Comparison of ENCODE assay signal across 25 cellular contexts in the genomic region with DNA sequence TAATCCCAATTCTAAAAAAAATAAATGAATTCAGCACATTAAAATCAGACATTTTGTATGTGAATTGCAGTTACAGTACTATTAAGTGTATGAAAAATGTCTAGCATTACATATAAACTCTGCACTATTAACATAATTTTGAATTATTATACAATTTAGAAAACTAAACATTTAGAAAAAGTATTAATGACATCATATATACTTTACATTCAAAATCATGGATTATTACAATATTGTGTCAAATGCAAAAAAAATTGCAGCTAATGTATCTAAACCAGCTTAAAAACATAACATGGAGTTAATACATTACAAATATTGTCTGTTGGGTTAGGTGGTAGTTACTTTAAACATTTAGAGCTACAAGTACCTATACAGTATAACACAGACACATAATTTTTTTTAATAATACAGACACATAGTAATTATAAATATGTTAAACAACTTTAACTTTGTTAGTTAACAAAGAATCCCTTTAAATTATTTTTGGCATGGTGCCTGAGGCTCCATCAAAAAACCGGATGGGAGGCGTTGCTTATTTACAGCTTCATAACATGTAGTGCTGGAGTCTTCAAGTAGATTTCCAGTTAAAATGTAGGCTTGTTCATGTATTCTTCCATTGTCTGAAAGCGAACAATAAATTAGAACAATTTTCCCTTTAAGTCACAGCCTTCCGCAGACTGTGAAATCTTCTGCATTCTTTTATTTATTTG.
A peak's percentile ranks its signal among the peaks of the same experiment; 100 is the strongest.
DNase-seq lines count a peak whose midpoint lies in the region; ATAC-seq, FAIRE-seq and TF ChIP-seq lines count a peak whose summit lies in the region.
"Had no signal": no experiment of that assay in that cellular context is flagged by ENCODE, and none has a peak within 500 bp of the region (broad histone marks: within the 10 kb centered on the region; RNA-seq: fewer than 3 reads in every experiment).

No MANE protein-coding gene starts in this region.

- POLR2A ChIA-PET in OCI-LY7 (lab: Charles Lee) = interaction anchor here (0.6 to 0.7 kb wide), 2 partner anchors 51 to 106 kb away, joined by 4 to 5 read pairs; no protein-coding TSS in a partner anchor

- no peak overlapping the region for H3K4me2 ChIP-seq in OCI-LY7 (ENCODE audit: low read length)

- no TSS peak for BruUV-seq in OCI-LY7 (replicated peaks; lab: Mats Ljungman, UMichigan)

- H3K4me1 ChIP-seq in foreskin keratinocyte = peaks cover 28% of the 10 kb centered on the region
- H3K4me1 ChIP-seq in gastroesophageal sphincter = no peaks in the 10 kb centered on the region
- no peaks in the 10 kb centered on the region for H3K4me1 ChIP-seq in OCI-LY7 (ENCODE audit: insufficient read depth, low read length, poor library complexity, severe bottlenecking)
- no peaks in the 10 kb centered on the region for H3K4me1 ChIP-seq in uterus

- no peak for TF ChIP-seq POLR2A in gastroesophageal sphincter (IDR thresholded peaks at IDR 0.05)
- TF ChIP-seq POLR2A in uterus (IDR thresholded peaks at IDR 0.05) = no peak

- CTCF ChIA-PET in OCI-LY7 (lab: Charles Lee; ENCODE audit: unreplicated experiment) = no interaction called here

- FAIRE-seq in A204.1 (lab: Jason Lieb, UNC) = peak; percentile 51
- FAIRE-seq in RCC 7860 (lab: Jason Lieb, UNC) = peak; percentile 63
- FAIRE-seq: H54, urothelium cell line had no signal

- no peaks in the 10 kb centered on the region for H3K27me3 ChIP-seq in foreskin keratinocyte
- H3K27me3 ChIP-seq in gastroesophageal sphincter = no peaks in the 10 kb centered on the region
- H3K27me3 ChIP-seq in uterus = no peaks in the 10 kb centered on the region
- H3K27me3 ChIP-seq: suprapubic skin had no signal

- no peak for ATAC-seq in foreskin keratinocyte
- no peak for ATAC-seq in gastroesophageal sphincter
- no peak for ATAC-seq in GM18867 (IDR thresholded peaks at IDR 0.05; ENCODE audit: unreplicated experiment)
- ATAC-seq: left lobe of liver; naive thymus-derived CD4-positive, alpha-beta T cell; stimulated activated naive B cell treated with anti-CD40 and anti-IgM and Interleukin-4, amounts not matched to agents 10 μg/mL and 1 μg/mL and 100 μg/mL, for 72 hours; WTC11 had no signal

- DNase-seq in HT-29 (ENCODE audit: low spot score) (peak; percentile 42), RCC 7860 (ENCODE audit: low spot score) (no peak), foreskin keratinocyte (peak in 1 of 2 donors; percentile 16), OCI-LY7 (ENCODE audit: low spot score) (no peak), uterus (no peak)
- DNase-seq: activated CD4-positive, alpha-beta T cell treated with anti-CD3 and anti-CD28 coated beads, Interleukin-2, amount 50 U/mL, for 1 hour; aorta; caudate nucleus; DND-41; naive thymus-derived CD4-positive, alpha-beta T cell; NCI-H146; NCI-H2171; NCI-H524 treated with DMSO at 0.1 percent for 48 hours; retina; stimulated activated CD4-positive, alpha-beta T cell treated with anti-CD3 and anti-CD28 coated beads, Interleukin-4, amount 100 ng/mL, for 1 hour; stimulated activated naive B cell treated with anti-CD40 and anti-IgM and Interleukin-4, amounts not matched to agents 10 μg/mL and 1 μg/mL and 100 μg/mL, for 72 hours; T1000 had no signal

- no peaks in the 10 kb centered on the region for H3K79me2 ChIP-seq in OCI-LY7 (ENCODE audit: insufficient read depth, low read depth, low read length)

- H3K9me2 ChIP-seq in OCI-LY7 (ENCODE audit: insufficient read depth, low read length) = no peaks in the 10 kb centered on the region

- H3K36me3 ChIP-seq in gastroesophageal sphincter (no peaks in the 10 kb centered on the region), OCI-LY7 (ENCODE audit: insufficient read depth, low read length) (no peaks in the 10 kb centered on the region), uterus (no peaks in the 10 kb centered on the region)
- H3K36me3 ChIP-seq: suprapubic skin had no signal

- TF ChIP-seq EP300 in gastroesophageal sphincter (IDR thresholded peaks at IDR 0.05) = no peak

- H3K9me3 ChIP-seq in gastroesophageal sphincter = no peaks in the 10 kb centered on the region
- H3K9me3 ChIP-seq in OCI-LY7 (ENCODE audit: low read length) = no peaks in the 10 kb centered on the region
- no peaks in the 10 kb centered on the region for H3K9me3 ChIP-seq in uterus
- H3K9me3 ChIP-seq: suprapubic skin had no signal

- H3K27ac ChIP-seq in foreskin keratinocyte = peak overlapping the region; percentile 98
- no peak overlapping the region for H3K27ac ChIP-seq in gastroesophageal sphincter
- H3K27ac ChIP-seq in OCI-LY7 (ENCODE audit: low read depth, low read length, poor library complexity, severe bottlenecking) = no peak overlapping the region
- H3K27ac ChIP-seq in uterus = no peak overlapping the region
- H3K27ac ChIP-seq: suprapubic skin had no signal

- intact Hi-C loops in OCI-LY7 (cut with micrococcal nuclease; ENCODE audit: unreplicated experiment) (no loop called here), uterus (cut with DNase I; ENCODE audit: low total_unique reads) (no loop called here)

- no peaks in the 10 kb centered on the region for H4K20me1 ChIP-seq in OCI-LY7 (ENCODE audit: insufficient read depth, low read length)

- 71 to 85% methylated on average over 4 of the region's 4 CpGs for WGBS in gastroesophageal sphincter (ENCODE audit: low coverage in 1 of 2), 2 donors

- H3K4me3 ChIP-seq in gastroesophageal sphincter = no peak overlapping the region
- no peak overlapping the region for H3K4me3 ChIP-seq in OCI-LY7 (ENCODE audit: low read depth, low read length, poor library complexity, severe bottlenecking)
- H3K4me3 ChIP-seq in uterus = no peak overlapping the region
- H3K4me3 ChIP-seq: suprapubic skin had no signal

- no peak for TF ChIP-seq CTCF in foreskin keratinocyte (conservative IDR thresholded peaks at IDR 0.05)
- TF ChIP-seq CTCF in gastroesophageal sphincter (IDR thresholded peaks at IDR 0.05) = no peak
- TF ChIP-seq CTCF in OCI-LY7 (conservative IDR thresholded peaks at IDR 0.05; ENCODE audit: low read length) = no peak
- TF ChIP-seq CTCF in uterus (IDR thresholded peaks at IDR 0.05) = no peak

- no peak overlapping the region for H2AFZ ChIP-seq in OCI-LY7 (ENCODE audit: low read length)
